ENCODE assay signal across 1 cellular context in genomic region chr1:52702886-52703787, GRCh38.
A peak's percentile ranks its signal among the peaks of the same experiment; 100 is the strongest.
TF ChIP-seq lines count a peak whose summit lies in the region.

No MANE protein-coding gene starts in this region.

TF ChIP-seq in HepG2, 621 proteins besides CTCF, POLR2A, EP300 and RAD21 (continued from another document and continues in another):
- TF ChIP-seq ARID4A (CRISPR knock-in tag; IDR thresholded peaks at IDR 0.05; ENCODE audit: borderline replicate concordance) (peak; percentile 97), ZMAT3 (CRISPR knock-in tag; conservative IDR thresholded peaks at IDR 0.05) (peak; percentile 96), ARID2 (CRISPR knock-in tag; IDR thresholded peaks at IDR 0.05; ENCODE audit: borderline replicate concordance) (peak; percentile 68; the same call in 1 of the 2 replicates), HNF4A (CRISPR knock-in tag; IDR thresholded peaks at IDR 0.05) (peak; percentile 69), TCF7L2 (IDR thresholded peaks at IDR 0.05; ENCODE audit: low read depth, low read length) (no peak), IKZF1 (IDR thresholded peaks at IDR 0.05) (no peak), XRCC5 (optimal IDR thresholded peaks at IDR 0.05; ENCODE audit: low read length) (peak; percentile 17), ZSCAN12 (CRISPR knock-in tag; IDR thresholded peaks at IDR 0.05) (no peak), THAP7 (CRISPR knock-in tag; IDR thresholded peaks at IDR 0.05) (0 out of 2 replicates have a peak, but pooled peaks have one; percentile 39), ZNF569 (CRISPR knock-in tag; IDR thresholded peaks at IDR 0.05; ENCODE audit: borderline replicate concordance) (peak; percentile 54; the same call in 1 of the 2 replicates), ZFP62 (CRISPR knock-in tag; IDR thresholded peaks at IDR 0.05) (no peak), PRDM4 (CRISPR knock-in tag; IDR thresholded peaks at IDR 0.05; ENCODE audit: borderline replicate concordance) (0 out of 2 replicates have a peak, but pooled peaks have one; percentile 44), SNAI1 (CRISPR knock-in tag; IDR thresholded peaks at IDR 0.05; ENCODE audit: borderline replicate concordance) (peak; percentile 69; the same call in 1 of the 2 replicates), MNT (IDR thresholded peaks at IDR 0.05) (peak; percentile 90), ZNF30 (CRISPR knock-in tag; IDR thresholded peaks at IDR 0.05) (peak; percentile 62; the same call in 1 of the 2 replicates), HOXA5 (CRISPR knock-in tag; IDR thresholded peaks at IDR 0.05) (peak; percentile 88), ZBTB34 (CRISPR knock-in tag; IDR thresholded peaks at IDR 0.05) (peak; percentile 57), ZNF883 (CRISPR knock-in tag; IDR thresholded peaks at IDR 0.05; ENCODE audit: not compliant biosample characterization) (peak; percentile 93), ZNF180 (CRISPR knock-in tag; IDR thresholded peaks at IDR 0.05; ENCODE audit: borderline replicate concordance, low read depth) (no peak), ZNF276 (CRISPR knock-in tag; IDR thresholded peaks at IDR 0.05; ENCODE audit: low read depth) (peak; percentile 94; the same call in 1 of the 2 replicates), ZNF451 (CRISPR knock-in tag; IDR thresholded peaks at IDR 0.05) (peak; percentile 82; the same call in 1 of the 2 replicates), SUZ12 (IDR thresholded peaks at IDR 0.05; ENCODE audit: low read depth, low read length) (no peak), ZNF20 (CRISPR knock-in tag; IDR thresholded peaks at IDR 0.05) (no peak), HOXA9 (CRISPR knock-in tag; IDR thresholded peaks at IDR 0.05; ENCODE audit: borderline replicate concordance) (no peak), ARNTL (CRISPR knock-in tag; IDR thresholded peaks at IDR 0.05) (peak; percentile 96), KDM5A (IDR thresholded peaks at IDR 0.05; ENCODE audit: borderline replicate concordance, low read length) (no peak), IRF9 (CRISPR knock-in tag; IDR thresholded peaks at IDR 0.05; ENCODE audit: borderline replicate concordance) (no peak), SNRNP70 (IDR thresholded peaks at IDR 0.05; ENCODE audit: low read depth, low read length) (no peak), CSRNP2 (CRISPR knock-in tag; conservative IDR thresholded peaks at IDR 0.05; ENCODE audit: low read depth) (no peak), MTF1 (CRISPR knock-in tag; IDR thresholded peaks at IDR 0.05) (no peak), AKAP8 (CRISPR knock-in tag; IDR thresholded peaks at IDR 0.05) (no peak), ATF2 (CRISPR knock-in tag; IDR thresholded peaks at IDR 0.05) (peak; percentile 100), ZNF607 (CRISPR knock-in tag; IDR thresholded peaks at IDR 0.05; ENCODE audit: borderline replicate concordance) (peak; percentile 98), ZNF10 (CRISPR knock-in tag; IDR thresholded peaks at IDR 0.05; ENCODE audit: borderline replicate concordance, low read depth) (no peak), NKX3-1 (CRISPR knock-in tag; IDR thresholded peaks at IDR 0.05) (peak; percentile 84), AFF4 (CRISPR knock-in tag; IDR thresholded peaks at IDR 0.05) (no peak)
